ENCODE assay signal across 14 cellular contexts in genomic region chr4:78766650-78767049, GRCh38. TPM values are rescaled to one million over a fixed set of nuclear protein-coding genes. Genes with fewer than 3 reads are reported as not detected.
DNase-seq lines count a peak whose midpoint lies in the region; ATAC-seq, FAIRE-seq and TF ChIP-seq lines count a peak whose summit lies in the region.
"Had no signal": no experiment of that assay in that cellular context is flagged by ENCODE, and none has a peak within 500 bp of the region (broad histone marks: within the 10 kb centered on the region; RNA-seq: fewer than 3 reads in every experiment).

No MANE protein-coding gene starts in this region.

- H3K36me3 Mint-ChIP-seq in effector memory CD8-positive, alpha-beta T cell (ENCODE audit: insufficient read depth): no peaks in the 10 kb centered on the region
- H3K36me3 Mint-ChIP-seq in endothelial cell (ENCODE audit: low read depth, unreplicated experiment): no peaks in the 10 kb centered on the region
- H3K36me3 Mint-ChIP-seq: WTC11 had no signal

- no peak for FAIRE-seq in HTR-8/SVneo (lab: Jason Lieb, UNC)

- no peak overlapping the region for H3K27ac Mint-ChIP-seq in effector memory CD8-positive, alpha-beta T cell
- H3K27ac Mint-ChIP-seq in endothelial cell (ENCODE audit: unreplicated experiment): no peak overlapping the region
- H3K27ac Mint-ChIP-seq: WTC11 had no signal

- no peak for TF ChIP-seq POLR2A in GM18505 (IDR thresholded peaks at IDR 0.05; ENCODE audit: borderline replicate concordance, extremely low read depth, insufficient read depth, insufficient read length)

- no peak for TF ChIP-seq CTCF in endothelial cell (IDR thresholded peaks at IDR 0.05; ENCODE audit: unreplicated experiment)

- no peaks in the 10 kb centered on the region for H3K4me1 Mint-ChIP-seq in effector memory CD8-positive, alpha-beta T cell (ENCODE audit: low read depth in 2 of 2)
- H3K4me1 Mint-ChIP-seq in endothelial cell (ENCODE audit: unreplicated experiment): peaks cover 8% of the 10 kb centered on the region

- no peak overlapping the region for H3K4me3 Mint-ChIP-seq in effector memory CD8-positive, alpha-beta T cell
- no peak overlapping the region for H3K4me3 Mint-ChIP-seq in endothelial cell (ENCODE audit: unreplicated experiment)
- H3K4me3 Mint-ChIP-seq: WTC11 had no signal

- peaks cover 0 to 19% of the 10 kb centered on the region in 2 donors for H3K27me3 Mint-ChIP-seq in effector memory CD8-positive, alpha-beta T cell
- H3K27me3 Mint-ChIP-seq in endothelial cell (ENCODE audit: unreplicated experiment): no peaks in the 10 kb centered on the region

- ATAC-seq in GM18505 (IDR thresholded peaks at IDR 0.05; ENCODE audit: unreplicated experiment): peak; percentile 88
- peak; percentile 89 for ATAC-seq in GM19467 (IDR thresholded peaks at IDR 0.05; ENCODE audit: unreplicated experiment)
- ATAC-seq in HG02938 (IDR thresholded peaks at IDR 0.05; ENCODE audit: unreplicated experiment): peak; percentile 91
- peak; percentile 89 for ATAC-seq in HG03571 (IDR thresholded peaks at IDR 0.05; ENCODE audit: unreplicated experiment)
- ATAC-seq in effector memory CD8-positive, alpha-beta T cell (replicated peaks): no peak
- ATAC-seq: Right ventricle myocardium inferior, WTC11 had no signal

- DNase-seq in effector memory CD8-positive, alpha-beta T cell: no peak
- DNase-seq in HTR-8/SVneo (ENCODE audit: insufficient read length, low spot score) (no peak), endothelial cell (ENCODE audit: low spot score) (no peak), DMS79 treated with DMSO at 0.1 percent for 48 hours (lab: John Stamatoyannopoulos, UW) (no peak)
- DNase-seq: activated naive CD4-positive, alpha-beta T cell; GDM1; left ventricle myocardium inferior; NCI-H146 had no signal

- H3K9me3 Mint-ChIP-seq in effector memory CD8-positive, alpha-beta T cell: no peaks in the 10 kb centered on the region
- H3K9me3 Mint-ChIP-seq in endothelial cell (ENCODE audit: unreplicated experiment): no peaks in the 10 kb centered on the region
- H3K9me3 Mint-ChIP-seq: WTC11 had no signal

RNA-seq across cellular contexts. Expression of gene BMP2K, which starts 9.5 kb away (rescaled TPM):
- total RNA-seq in endothelial cell (ENCODE audit: unreplicated experiment): 270 TPM
